ENCODE assay signal across 13 cellular contexts in genomic region chr1:30901798-30902652, GRCh38. TPM values are rescaled to one million over a fixed set of nuclear protein-coding genes. Genes with fewer than 3 reads are reported as not detected.
DNase-seq lines count a peak whose midpoint lies in the region; ATAC-seq and TF ChIP-seq lines count a peak whose summit lies in the region.
"Had no signal": no experiment of that assay in that cellular context is flagged by ENCODE, and none has a peak within 500 bp of the region (broad histone marks: within the 10 kb centered on the region; RNA-seq: fewer than 3 reads in every experiment).

No MANE protein-coding gene starts in this region.

- H3K9me3 ChIP-seq in fibroblast of lung (ENCODE audit: control insufficient read depth, insufficient read depth, low read depth, low read length) = no peaks in the 10 kb centered on the region
- H3K9me3 ChIP-seq in upper lobe of right lung = no peaks in the 10 kb centered on the region

- H3K27ac ChIP-seq in fibroblast of lung (ENCODE audit: insufficient read depth, low read length) (peak overlapping the region; percentile 54), upper lobe of right lung (peak overlapping the region; percentile 20)
- H3K27ac ChIP-seq: 22Rv1 had no signal

- ATAC-seq in upper lobe of right lung (peak; percentile 25), GM18870 (IDR thresholded peaks at IDR 0.05; ENCODE audit: unreplicated experiment) (no peak)

- DNase-seq in DMS153 (lab: John Stamatoyannopoulos, UW) (peak; percentile 14), DMS153 treated with DMSO at 0.1 percent for 48 hours (lab: John Stamatoyannopoulos, UW; ENCODE audit: unreplicated experiment) (no peak), fibroblast of lung (ENCODE audit: low read depth in 2 of 2) (peak in 1 of 2 donors; percentile 27), mesothelial cell of epicardium (ENCODE audit: low spot score in 2 of 2, unreplicated experiment in 2 of 2) (no peak), upper lobe of right lung (no peak), pons (ENCODE audit: low spot score) (no peak)
- no peak for DNase-seq in activated CD4-positive, alpha-beta T cell treated with anti-CD3 and anti-CD28 coated beads, Interleukin-2, amount 50 U/mL, for 4 hours
- DNase-seq: NCI-H2081, OCI-M1 had no signal

- no peak overlapping the region for H2AFZ ChIP-seq in fibroblast of lung (ENCODE audit: low read length)

- no peak overlapping the region for H3K9ac ChIP-seq in fibroblast of lung (ENCODE audit: insufficient read depth, low read length)

- H3K36me3 ChIP-seq in fibroblast of lung (ENCODE audit: control insufficient read depth, insufficient read depth, low read length) (peaks cover 2% of the 10 kb centered on the region), upper lobe of right lung (no peaks in the 10 kb centered on the region)

- H3K4me3 Mint-ChIP-seq in mesothelial cell of epicardium = no peak overlapping the region

- no peaks in the 10 kb centered on the region for H3K27me3 Mint-ChIP-seq in mesothelial cell of epicardium (ENCODE audit: low read depth)

- intact Hi-C loops in upper lobe of right lung (cut with DNase I) = no loop called here

- no peaks in the 10 kb centered on the region for H3K27me3 ChIP-seq in fibroblast of lung (ENCODE audit: control insufficient read depth, insufficient read depth, low read length)
- no peaks in the 10 kb centered on the region for H3K27me3 ChIP-seq in upper lobe of right lung

- H3K4me1 ChIP-seq in fibroblast of lung (ENCODE audit: control insufficient read depth, extremely low read depth, insufficient read depth, low read length) (peaks cover 19% of the 10 kb centered on the region), upper lobe of right lung (peaks cover 23% of the 10 kb centered on the region)

- H4K20me1 ChIP-seq in fibroblast of lung (ENCODE audit: control insufficient read depth, extremely low read depth, insufficient read depth, low read length) = no peaks in the 10 kb centered on the region

- H3K27ac Mint-ChIP-seq in mesothelial cell of epicardium = peak overlapping the region; percentile 73

- no peak overlapping the region for H3K4me3 ChIP-seq in fibroblast of lung (replicated peaks in 1 of 4; ENCODE audit: control extremely low read depth in 1 of 4, insufficient read depth in 1 of 4, low read depth in 3 of 4, low read length in 4 of 4)
- H3K4me3 ChIP-seq in upper lobe of right lung = no peak overlapping the region

- no peaks in the 10 kb centered on the region for H3K9me3 Mint-ChIP-seq in mesothelial cell of epicardium
- H3K9me3 Mint-ChIP-seq: brain, IgD-negative memory B cell had no signal

- TF ChIP-seq CTCF in fibroblast of lung (conservative IDR thresholded peaks at IDR 0.05 in 1 of 2, IDR thresholded peaks at IDR 0.05 in 1 of 2; ENCODE audit: low read depth in 1 of 2, low read length in 2 of 2) (no peak), mesothelial cell of epicardium (IDR thresholded peaks at IDR 0.05; ENCODE audit: unreplicated experiment) (no peak), upper lobe of right lung (IDR thresholded peaks at IDR 0.05) (no peak)

- H3K4me2 ChIP-seq in fibroblast of lung (ENCODE audit: extremely low read depth, insufficient read depth, low read length) = no peak overlapping the region

- peaks cover 5% of the 10 kb centered on the region for H3K4me1 Mint-ChIP-seq in mesothelial cell of epicardium

- H3K36me3 Mint-ChIP-seq in mesothelial cell of epicardium = no peaks in the 10 kb centered on the region
- H3K36me3 Mint-ChIP-seq: brain had no signal

- H3K79me2 ChIP-seq in fibroblast of lung (ENCODE audit: control insufficient read depth, insufficient read depth, low read length) = no peaks in the 10 kb centered on the region

RNA-seq across cellular contexts. Expression of gene SDC3, which starts 6.5 kb away (rescaled TPM):
- total RNA-seq in fibroblast of lung (25.9 and 32.9 TPM in 2 replicates), mesothelial cell of epicardium (43.2 to 46.7 TPM (median 43.3 TPM) in 3 replicates), upper lobe of right lung (39.4 TPM)
- 13.7 and 16.2 TPM in 2 replicates for polyA plus RNA-seq in fibroblast of lung
- 64.6 and 85.2 TPM in 2 replicates for polyA plus RNA-seq in fibroblast of lung (2012)
- 88.7 and 132 TPM in 2 replicates for polyA minus RNA-seq in fibroblast of lung (ENCODE audit: low replicate concordance)
- polyA plus RNA-seq: IgD-negative memory B cell had no signal
